1 cellular context compared by ENCODE assay signal in the genomic region with DNA sequence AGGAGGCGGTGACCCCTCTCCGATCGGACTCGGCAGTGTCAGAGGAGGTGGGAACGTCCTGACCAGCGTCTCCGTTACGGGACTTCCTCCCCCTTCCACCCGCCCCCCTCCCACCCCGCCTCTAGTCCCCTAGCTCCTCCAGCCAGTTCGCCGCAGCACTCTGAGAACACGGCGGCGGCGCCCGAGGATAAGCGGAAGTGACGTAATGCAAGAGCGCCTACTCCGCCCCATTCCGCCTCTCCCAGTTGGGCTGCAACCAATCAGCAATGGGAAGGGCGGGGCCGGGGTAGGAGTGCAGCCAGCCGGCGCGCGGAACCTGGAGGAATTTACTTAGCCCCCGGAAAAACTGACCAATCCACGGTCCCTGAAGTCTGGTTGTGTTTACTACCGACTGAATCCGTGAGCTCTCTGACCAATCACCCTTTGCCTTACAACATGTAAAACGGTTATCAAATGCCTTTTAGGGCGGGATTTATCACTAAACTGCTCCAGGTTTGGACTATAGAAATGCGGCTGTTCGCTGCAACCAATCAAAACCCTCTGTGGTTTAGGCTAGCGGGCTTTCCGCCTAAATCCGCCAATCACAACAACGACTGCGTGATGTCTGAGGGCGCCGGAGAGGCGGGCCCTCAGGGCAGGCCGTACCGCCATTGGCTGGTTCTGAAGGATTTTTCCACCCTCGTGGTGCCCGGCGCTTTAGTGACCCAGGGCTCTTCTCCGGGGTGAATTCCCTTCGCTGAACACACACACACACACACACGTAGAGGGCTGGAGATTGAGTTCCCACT.
TF ChIP-seq lines count a peak whose summit lies in the region.

A gene with protein sequence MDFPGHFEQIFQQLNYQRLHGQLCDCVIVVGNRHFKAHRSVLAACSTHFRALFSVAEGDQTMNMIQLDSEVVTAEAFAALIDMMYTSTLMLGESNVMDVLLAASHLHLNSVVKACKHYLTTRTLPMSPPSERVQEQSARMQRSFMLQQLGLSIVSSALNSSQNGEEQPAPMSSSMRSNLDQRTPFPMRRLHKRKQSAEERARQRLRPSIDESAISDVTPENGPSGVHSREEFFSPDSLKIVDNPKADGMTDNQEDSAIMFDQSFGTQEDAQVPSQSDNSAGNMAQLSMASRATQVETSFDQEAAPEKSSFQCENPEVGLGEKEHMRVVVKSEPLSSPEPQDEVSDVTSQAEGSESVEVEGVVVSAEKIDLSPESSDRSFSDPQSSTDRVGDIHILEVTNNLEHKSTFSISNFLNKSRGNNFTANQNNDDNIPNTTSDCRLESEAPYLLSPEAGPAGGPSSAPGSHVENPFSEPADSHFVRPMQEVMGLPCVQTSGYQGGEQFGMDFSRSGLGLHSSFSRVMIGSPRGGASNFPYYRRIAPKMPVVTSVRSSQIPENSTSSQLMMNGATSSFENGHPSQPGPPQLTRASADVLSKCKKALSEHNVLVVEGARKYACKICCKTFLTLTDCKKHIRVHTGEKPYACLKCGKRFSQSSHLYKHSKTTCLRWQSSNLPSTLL (minus strand): TSS at position 202 of the 788 bp plus-strand sequence. CDS start 22,899 bp downstream, outside the sequence.

TF ChIP-seq in GM23338, 12 proteins besides CTCF, POLR2A, EP300 and RAD21 (continued from another document):
- TF ChIP-seq ZNF114 (CRISPR knock-in tag; IDR thresholded peaks at IDR 0.05) (no peak), ZNF331 (CRISPR knock-in tag; IDR thresholded peaks at IDR 0.05; ENCODE audit: low read depth) (no peak), STAT1 (IDR thresholded peaks at IDR 0.05; ENCODE audit: unreplicated experiment) (no peak)
- TF ChIP-seq, protein P1, sequence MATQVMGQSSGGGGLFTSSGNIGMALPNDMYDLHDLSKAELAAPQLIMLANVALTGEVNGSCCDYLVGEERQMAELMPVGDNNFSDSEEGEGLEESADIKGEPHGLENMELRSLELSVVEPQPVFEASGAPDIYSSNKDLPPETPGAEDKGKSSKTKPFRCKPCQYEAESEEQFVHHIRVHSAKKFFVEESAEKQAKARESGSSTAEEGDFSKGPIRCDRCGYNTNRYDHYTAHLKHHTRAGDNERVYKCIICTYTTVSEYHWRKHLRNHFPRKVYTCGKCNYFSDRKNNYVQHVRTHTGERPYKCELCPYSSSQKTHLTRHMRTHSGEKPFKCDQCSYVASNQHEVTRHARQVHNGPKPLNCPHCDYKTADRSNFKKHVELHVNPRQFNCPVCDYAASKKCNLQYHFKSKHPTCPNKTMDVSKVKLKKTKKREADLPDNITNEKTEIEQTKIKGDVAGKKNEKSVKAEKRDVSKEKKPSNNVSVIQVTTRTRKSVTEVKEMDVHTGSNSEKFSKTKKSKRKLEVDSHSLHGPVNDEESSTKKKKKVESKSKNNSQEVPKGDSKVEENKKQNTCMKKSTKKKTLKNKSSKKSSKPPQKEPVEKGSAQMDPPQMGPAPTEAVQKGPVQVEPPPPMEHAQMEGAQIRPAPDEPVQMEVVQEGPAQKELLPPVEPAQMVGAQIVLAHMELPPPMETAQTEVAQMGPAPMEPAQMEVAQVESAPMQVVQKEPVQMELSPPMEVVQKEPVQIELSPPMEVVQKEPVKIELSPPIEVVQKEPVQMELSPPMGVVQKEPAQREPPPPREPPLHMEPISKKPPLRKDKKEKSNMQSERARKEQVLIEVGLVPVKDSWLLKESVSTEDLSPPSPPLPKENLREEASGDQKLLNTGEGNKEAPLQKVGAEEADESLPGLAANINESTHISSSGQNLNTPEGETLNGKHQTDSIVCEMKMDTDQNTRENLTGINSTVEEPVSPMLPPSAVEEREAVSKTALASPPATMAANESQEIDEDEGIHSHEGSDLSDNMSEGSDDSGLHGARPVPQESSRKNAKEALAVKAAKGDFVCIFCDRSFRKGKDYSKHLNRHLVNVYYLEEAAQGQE (IDR thresholded peaks at IDR 0.05; ENCODE audit: unreplicated experiment) = no peak
- TF ChIP-seq, protein P2, sequence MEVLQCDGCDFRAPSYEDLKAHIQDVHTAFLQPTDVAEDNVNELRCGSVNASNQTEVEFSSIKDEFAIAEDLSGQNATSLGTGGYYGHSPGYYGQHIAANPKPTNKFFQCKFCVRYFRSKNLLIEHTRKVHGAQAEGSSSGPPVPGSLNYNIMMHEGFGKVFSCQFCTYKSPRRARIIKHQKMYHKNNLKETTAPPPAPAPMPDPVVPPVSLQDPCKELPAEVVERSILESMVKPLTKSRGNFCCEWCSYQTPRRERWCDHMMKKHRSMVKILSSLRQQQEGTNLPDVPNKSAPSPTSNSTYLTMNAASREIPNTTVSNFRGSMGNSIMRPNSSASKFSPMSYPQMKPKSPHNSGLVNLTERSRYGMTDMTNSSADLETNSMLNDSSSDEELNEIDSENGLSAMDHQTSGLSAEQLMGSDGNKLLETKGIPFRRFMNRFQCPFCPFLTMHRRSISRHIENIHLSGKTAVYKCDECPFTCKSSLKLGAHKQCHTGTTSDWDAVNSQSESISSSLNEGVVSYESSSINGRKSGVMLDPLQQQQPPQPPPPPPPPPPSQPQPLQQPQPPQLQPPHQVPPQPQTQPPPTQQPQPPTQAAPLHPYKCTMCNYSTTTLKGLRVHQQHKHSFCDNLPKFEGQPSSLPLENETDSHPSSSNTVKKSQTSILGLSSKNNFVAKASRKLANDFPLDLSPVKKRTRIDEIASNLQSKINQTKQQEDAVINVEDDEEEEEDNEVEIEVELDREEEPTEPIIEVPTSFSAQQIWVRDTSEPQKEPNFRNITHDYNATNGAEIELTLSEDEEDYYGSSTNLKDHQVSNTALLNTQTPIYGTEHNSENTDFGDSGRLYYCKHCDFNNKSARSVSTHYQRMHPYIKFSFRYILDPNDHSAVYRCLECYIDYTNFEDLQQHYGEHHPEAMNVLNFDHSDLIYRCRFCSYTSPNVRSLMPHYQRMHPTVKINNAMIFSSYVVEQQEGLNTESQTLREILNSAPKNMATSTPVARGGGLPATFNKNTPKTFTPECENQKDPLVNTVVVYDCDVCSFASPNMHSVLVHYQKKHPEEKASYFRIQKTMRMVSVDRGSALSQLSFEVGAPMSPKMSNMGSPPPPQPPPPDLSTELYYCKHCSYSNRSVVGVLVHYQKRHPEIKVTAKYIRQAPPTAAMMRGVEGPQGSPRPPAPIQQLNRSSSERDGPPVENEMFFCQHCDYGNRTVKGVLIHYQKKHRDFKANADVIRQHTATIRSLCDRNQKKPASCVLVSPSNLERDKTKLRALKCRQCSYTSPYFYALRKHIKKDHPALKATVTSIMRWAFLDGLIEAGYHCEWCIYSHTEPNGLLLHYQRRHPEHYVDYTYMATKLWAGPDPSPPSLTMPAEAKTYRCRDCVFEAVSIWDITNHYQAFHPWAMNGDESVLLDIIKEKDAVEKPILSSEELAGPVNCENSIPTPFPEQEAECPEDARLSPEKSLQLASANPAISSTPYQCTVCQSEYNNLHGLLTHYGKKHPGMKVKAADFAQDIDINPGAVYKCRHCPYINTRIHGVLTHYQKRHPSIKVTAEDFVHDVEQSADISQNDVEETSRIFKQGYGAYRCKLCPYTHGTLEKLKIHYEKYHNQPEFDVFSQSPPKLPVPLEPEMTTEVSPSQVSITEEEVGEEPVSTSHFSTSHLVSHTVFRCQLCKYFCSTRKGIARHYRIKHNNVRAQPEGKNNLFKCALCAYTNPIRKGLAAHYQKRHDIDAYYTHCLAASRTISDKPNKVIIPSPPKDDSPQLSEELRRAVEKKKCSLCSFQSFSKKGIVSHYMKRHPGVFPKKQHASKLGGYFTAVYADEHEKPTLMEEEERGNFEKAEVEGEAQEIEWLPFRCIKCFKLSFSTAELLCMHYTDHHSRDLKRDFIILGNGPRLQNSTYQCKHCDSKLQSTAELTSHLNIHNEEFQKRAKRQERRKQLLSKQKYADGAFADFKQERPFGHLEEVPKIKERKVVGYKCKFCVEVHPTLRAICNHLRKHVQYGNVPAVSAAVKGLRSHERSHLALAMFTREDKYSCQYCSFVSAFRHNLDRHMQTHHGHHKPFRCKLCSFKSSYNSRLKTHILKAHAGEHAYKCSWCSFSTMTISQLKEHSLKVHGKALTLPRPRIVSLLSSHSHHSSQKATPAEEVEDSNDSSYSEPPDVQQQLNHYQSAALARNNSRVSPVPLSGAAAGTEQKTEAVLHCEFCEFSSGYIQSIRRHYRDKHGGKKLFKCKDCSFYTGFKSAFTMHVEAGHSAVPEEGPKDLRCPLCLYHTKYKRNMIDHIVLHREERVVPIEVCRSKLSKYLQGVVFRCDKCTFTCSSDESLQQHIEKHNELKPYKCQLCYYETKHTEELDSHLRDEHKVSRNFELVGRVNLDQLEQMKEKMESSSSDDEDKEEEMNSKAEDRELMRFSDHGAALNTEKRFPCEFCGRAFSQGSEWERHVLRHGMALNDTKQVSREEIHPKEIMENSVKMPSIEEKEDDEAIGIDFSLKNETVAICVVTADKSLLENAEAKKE (CRISPR knock-in tag; IDR thresholded peaks at IDR 0.05) = no peak
